ENCODE assay signal across 1 cellular context in the genomic region with DNA sequence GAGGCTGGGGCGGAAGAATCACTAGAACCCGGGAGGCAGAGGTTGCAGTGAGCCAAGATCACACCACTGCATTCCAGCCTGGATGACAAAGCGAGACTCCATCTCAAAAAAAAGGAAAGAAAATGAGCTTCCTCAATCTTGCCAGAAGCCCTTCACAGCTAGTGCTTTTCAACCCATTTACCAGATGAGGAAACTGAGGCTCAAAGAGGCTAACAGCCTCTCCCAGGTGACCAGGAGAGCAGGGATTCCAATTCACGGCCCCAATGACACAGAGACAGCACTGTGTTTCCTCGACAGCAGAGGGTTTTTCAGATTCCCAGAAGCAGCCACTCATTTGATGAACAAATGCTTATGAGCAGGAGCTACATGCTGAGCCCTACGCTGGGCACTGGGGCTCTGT.
A peak's percentile ranks its signal among the peaks of the same experiment; 100 is the strongest.
TF ChIP-seq lines count a peak whose summit lies in the region.

No MANE protein-coding gene starts in this region.

TF ChIP-seq in HepG2, 621 proteins besides CTCF, POLR2A, EP300 and RAD21:
- peak; percentile 89 for TF ChIP-seq ZNF629 (CRISPR knock-in tag; conservative IDR thresholded peaks at IDR 0.05)
- no peak for TF ChIP-seq MBNL3 (CRISPR knock-in tag; conservative IDR thresholded peaks at IDR 0.05)
- no peak for TF ChIP-seq CBFB (CRISPR knock-in tag; IDR thresholded peaks at IDR 0.05)
- 0 out of 2 replicates have a peak, but pooled peaks have one; percentile 11 for TF ChIP-seq ZMYM3 (CRISPR knock-in tag; IDR thresholded peaks at IDR 0.05)
- TF ChIP-seq ZNF737 (CRISPR knock-in tag; IDR thresholded peaks at IDR 0.05; ENCODE audit: borderline replicate concordance), result no peak
